In genomic region chr1:51791888-51792287, GRCh38 we compare ENCODE assay signal across 2 cellular contexts.
TF ChIP-seq lines count a peak whose summit lies in the region.

No MANE protein-coding gene starts in this region.

TF ChIP-seq in HCT116, 20 proteins besides CTCF, POLR2A, EP300 and RAD21:
- TF ChIP-seq POLR2AphosphoS5 (IDR thresholded peaks at IDR 0.05; ENCODE audit: low read depth, low read length) (0 out of 2 replicates have a peak, but pooled peaks have one; percentile 26), ZBTB33 (IDR thresholded peaks at IDR 0.05; ENCODE audit: extremely low read depth, insufficient replicate concordance, low read length) (no peak)
TF ChIP-seq in HCT116: peak in this region for 1.

TF ChIP-seq in K562, 482 proteins besides CTCF, POLR2A, EP300 and RAD21:
- TF ChIP-seq MXD1 (CRISPR knock-in tag; IDR thresholded peaks at IDR 0.05; ENCODE audit: borderline replicate concordance, poor library complexity, severe bottlenecking) (no peak), PTTG1 (tag; IDR thresholded peaks at IDR 0.05; ENCODE audit: low read depth) (no peak), XRCC4 (IDR thresholded peaks at IDR 0.05; ENCODE audit: extremely low read depth, insufficient read depth, insufficient read length) (no peak), BHLHE40 (IDR thresholded peaks at IDR 0.05; ENCODE audit: low read length) (no peak), MTA3 (IDR thresholded peaks at IDR 0.05; ENCODE audit: borderline replicate concordance) (no peak), AFF1 (IDR thresholded peaks at IDR 0.05; ENCODE audit: low read depth in 1 of 2, partially characterized antibody in 2 of 2) (no peak), MEIS2 (IDR thresholded peaks at IDR 0.05; ENCODE audit: partially characterized antibody) (no peak), CCNT2 (IDR thresholded peaks at IDR 0.05; ENCODE audit: borderline replicate concordance, extremely low read depth, insufficient read length, low read depth, low read length) (no peak), ZNF324 (CRISPR knock-in tag; IDR thresholded peaks at IDR 0.05) (no peak), GMEB1 (CRISPR knock-in tag; IDR thresholded peaks at IDR 0.05) (no peak), MIER1 (IDR thresholded peaks at IDR 0.05; ENCODE audit: low read depth) (no peak), ZNF23 (CRISPR knock-in tag; IDR thresholded peaks at IDR 0.05) (no peak), PCBP2 (IDR thresholded peaks at IDR 0.05; ENCODE audit: low read depth, low read length, poor library complexity, severe bottlenecking) (no peak), ZNF124 (CRISPR knock-in tag; IDR thresholded peaks at IDR 0.05) (no peak), ZNF551 (CRISPR knock-in tag; IDR thresholded peaks at IDR 0.05) (no peak), HSF4 (CRISPR knock-in tag; IDR thresholded peaks at IDR 0.05; ENCODE audit: borderline replicate concordance) (no peak)
- TF ChIP-seq, protein P1, sequence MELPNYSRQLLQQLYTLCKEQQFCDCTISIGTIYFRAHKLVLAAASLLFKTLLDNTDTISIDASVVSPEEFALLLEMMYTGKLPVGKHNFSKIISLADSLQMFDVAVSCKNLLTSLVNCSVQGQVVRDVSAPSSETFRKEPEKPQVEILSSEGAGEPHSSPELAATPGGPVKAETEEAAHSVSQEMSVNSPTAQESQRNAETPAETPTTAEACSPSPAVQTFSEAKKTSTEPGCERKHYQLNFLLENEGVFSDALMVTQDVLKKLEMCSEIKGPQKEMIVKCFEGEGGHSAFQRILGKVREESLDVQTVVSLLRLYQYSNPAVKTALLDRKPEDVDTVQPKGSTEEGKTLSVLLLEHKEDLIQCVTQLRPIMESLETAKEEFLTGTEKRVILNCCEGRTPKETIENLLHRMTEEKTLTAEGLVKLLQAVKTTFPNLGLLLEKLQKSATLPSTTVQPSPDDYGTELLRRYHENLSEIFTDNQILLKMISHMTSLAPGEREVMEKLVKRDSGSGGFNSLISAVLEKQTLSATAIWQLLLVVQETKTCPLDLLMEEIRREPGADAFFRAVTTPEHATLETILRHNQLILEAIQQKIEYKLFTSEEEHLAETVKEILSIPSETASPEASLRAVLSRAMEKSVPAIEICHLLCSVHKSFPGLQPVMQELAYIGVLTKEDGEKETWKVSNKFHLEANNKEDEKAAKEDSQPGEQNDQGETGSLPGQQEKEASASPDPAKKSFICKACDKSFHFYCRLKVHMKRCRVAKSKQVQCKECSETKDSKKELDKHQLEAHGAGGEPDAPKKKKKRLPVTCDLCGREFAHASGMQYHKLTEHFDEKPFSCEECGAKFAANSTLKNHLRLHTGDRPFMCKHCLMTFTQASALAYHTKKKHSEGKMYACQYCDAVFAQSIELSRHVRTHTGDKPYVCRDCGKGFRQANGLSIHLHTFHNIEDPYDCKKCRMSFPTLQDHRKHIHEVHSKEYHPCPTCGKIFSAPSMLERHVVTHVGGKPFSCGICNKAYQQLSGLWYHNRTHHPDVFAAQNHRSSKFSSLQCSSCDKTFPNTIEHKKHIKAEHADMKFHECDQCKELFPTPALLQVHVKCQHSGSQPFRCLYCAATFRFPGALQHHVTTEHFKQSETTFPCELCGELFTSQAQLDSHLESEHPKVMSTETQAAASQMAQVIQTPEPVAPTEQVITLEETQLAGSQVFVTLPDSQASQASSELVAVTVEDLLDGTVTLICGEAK (IDR thresholded peaks at IDR 0.05), result no peak
- TF ChIP-seq, protein P1 (CRISPR knock-in tag; IDR thresholded peaks at IDR 0.05), result no peak
- TF ChIP-seq, protein P2, sequence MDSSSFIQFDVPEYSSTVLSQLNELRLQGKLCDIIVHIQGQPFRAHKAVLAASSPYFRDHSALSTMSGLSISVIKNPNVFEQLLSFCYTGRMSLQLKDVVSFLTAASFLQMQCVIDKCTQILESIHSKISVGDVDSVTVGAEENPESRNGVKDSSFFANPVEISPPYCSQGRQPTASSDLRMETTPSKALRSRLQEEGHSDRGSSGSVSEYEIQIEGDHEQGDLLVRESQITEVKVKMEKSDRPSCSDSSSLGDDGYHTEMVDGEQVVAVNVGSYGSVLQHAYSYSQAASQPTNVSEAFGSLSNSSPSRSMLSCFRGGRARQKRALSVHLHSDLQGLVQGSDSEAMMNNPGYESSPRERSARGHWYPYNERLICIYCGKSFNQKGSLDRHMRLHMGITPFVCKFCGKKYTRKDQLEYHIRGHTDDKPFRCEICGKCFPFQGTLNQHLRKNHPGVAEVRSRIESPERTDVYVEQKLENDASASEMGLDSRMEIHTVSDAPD (CRISPR knock-in tag; IDR thresholded peaks at IDR 0.05), result no peak
- TF ChIP-seq, protein P3, sequence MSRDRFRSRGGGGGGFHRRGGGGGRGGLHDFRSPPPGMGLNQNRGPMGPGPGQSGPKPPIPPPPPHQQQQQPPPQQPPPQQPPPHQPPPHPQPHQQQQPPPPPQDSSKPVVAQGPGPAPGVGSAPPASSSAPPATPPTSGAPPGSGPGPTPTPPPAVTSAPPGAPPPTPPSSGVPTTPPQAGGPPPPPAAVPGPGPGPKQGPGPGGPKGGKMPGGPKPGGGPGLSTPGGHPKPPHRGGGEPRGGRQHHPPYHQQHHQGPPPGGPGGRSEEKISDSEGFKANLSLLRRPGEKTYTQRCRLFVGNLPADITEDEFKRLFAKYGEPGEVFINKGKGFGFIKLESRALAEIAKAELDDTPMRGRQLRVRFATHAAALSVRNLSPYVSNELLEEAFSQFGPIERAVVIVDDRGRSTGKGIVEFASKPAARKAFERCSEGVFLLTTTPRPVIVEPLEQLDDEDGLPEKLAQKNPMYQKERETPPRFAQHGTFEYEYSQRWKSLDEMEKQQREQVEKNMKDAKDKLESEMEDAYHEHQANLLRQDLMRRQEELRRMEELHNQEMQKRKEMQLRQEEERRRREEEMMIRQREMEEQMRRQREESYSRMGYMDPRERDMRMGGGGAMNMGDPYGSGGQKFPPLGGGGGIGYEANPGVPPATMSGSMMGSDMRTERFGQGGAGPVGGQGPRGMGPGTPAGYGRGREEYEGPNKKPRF (IDR thresholded peaks at IDR 0.05; ENCODE audit: low read depth, low read length), result no peak
- TF ChIP-seq, protein P4, sequence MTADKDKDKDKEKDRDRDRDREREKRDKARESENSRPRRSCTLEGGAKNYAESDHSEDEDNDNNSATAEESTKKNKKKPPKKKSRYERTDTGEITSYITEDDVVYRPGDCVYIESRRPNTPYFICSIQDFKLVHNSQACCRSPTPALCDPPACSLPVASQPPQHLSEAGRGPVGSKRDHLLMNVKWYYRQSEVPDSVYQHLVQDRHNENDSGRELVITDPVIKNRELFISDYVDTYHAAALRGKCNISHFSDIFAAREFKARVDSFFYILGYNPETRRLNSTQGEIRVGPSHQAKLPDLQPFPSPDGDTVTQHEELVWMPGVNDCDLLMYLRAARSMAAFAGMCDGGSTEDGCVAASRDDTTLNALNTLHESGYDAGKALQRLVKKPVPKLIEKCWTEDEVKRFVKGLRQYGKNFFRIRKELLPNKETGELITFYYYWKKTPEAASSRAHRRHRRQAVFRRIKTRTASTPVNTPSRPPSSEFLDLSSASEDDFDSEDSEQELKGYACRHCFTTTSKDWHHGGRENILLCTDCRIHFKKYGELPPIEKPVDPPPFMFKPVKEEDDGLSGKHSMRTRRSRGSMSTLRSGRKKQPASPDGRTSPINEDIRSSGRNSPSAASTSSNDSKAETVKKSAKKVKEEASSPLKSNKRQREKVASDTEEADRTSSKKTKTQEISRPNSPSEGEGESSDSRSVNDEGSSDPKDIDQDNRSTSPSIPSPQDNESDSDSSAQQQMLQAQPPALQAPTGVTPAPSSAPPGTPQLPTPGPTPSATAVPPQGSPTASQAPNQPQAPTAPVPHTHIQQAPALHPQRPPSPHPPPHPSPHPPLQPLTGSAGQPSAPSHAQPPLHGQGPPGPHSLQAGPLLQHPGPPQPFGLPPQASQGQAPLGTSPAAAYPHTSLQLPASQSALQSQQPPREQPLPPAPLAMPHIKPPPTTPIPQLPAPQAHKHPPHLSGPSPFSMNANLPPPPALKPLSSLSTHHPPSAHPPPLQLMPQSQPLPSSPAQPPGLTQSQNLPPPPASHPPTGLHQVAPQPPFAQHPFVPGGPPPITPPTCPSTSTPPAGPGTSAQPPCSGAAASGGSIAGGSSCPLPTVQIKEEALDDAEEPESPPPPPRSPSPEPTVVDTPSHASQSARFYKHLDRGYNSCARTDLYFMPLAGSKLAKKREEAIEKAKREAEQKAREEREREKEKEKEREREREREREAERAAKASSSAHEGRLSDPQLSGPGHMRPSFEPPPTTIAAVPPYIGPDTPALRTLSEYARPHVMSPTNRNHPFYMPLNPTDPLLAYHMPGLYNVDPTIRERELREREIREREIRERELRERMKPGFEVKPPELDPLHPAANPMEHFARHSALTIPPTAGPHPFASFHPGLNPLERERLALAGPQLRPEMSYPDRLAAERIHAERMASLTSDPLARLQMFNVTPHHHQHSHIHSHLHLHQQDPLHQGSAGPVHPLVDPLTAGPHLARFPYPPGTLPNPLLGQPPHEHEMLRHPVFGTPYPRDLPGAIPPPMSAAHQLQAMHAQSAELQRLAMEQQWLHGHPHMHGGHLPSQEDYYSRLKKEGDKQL (CRISPR knock-in tag; IDR thresholded peaks at IDR 0.05; ENCODE audit: borderline replicate concordance), result no peak
